1 cellular context compared by ENCODE assay signal in the genomic region with DNA sequence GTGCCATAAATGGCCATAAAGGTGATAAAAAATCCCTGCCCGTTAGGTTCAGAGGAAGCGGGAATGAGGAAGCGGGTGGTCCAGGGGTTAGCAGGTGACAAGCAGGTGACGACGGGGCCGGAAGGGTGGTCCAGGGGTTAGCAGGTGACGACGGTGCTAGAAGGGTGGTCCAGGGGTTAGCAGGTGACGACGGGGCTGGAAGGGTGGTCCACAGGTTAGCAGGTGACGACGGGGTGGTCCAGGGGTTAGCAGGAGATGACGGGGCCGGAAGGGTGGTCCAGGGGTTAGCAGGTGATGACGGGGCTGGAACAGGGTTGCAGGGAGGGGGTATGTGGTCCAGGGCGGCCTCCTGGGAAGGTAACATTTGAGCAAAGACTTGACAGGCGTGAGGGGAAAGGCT.
TF ChIP-seq lines count a peak whose summit lies in the region.

No MANE protein-coding gene starts in this region.

TF ChIP-seq in WTC11, 78 proteins besides CTCF, POLR2A, EP300 and RAD21 (continued from another document):
- TF ChIP-seq, protein P1, sequence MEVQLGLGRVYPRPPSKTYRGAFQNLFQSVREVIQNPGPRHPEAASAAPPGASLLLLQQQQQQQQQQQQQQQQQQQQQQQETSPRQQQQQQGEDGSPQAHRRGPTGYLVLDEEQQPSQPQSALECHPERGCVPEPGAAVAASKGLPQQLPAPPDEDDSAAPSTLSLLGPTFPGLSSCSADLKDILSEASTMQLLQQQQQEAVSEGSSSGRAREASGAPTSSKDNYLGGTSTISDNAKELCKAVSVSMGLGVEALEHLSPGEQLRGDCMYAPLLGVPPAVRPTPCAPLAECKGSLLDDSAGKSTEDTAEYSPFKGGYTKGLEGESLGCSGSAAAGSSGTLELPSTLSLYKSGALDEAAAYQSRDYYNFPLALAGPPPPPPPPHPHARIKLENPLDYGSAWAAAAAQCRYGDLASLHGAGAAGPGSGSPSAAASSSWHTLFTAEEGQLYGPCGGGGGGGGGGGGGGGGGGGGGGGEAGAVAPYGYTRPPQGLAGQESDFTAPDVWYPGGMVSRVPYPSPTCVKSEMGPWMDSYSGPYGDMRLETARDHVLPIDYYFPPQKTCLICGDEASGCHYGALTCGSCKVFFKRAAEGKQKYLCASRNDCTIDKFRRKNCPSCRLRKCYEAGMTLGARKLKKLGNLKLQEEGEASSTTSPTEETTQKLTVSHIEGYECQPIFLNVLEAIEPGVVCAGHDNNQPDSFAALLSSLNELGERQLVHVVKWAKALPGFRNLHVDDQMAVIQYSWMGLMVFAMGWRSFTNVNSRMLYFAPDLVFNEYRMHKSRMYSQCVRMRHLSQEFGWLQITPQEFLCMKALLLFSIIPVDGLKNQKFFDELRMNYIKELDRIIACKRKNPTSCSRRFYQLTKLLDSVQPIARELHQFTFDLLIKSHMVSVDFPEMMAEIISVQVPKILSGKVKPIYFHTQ (CRISPR knock-in tag; IDR thresholded peaks at IDR 0.05), result no peak
- TF ChIP-seq RELA (CRISPR knock-in tag; IDR thresholded peaks at IDR 0.05; ENCODE audit: borderline replicate concordance) (no peak), JAZF1 (CRISPR knock-in tag; IDR thresholded peaks at IDR 0.05) (no peak)
